ENCODE assay signal across 33 cellular contexts in the genomic region with DNA sequence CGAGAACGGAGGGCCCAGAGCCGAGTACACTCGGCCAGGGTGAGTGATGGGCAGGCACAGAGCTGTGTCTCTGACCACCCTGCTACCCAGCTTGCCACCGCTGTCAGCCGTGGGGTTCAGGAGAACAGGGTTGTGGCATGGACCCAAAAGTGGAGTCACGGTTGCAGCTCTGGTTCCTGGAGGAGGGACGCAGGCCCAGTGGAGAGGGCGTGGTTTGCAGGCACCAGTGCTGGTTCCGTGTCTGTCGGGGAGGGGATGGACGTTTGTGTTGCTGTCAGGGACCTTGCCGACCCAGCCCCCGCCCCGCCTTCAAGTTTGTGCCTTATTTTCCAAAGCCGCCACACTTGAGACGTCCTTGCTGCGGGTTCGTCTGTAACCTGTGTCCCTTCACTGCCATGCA. TPM values are rescaled to one million over a fixed set of nuclear protein-coding genes. Genes with fewer than 3 reads are reported as not detected.
DNase-seq lines count a peak whose midpoint lies in the region; ATAC-seq lines count a peak whose summit lies in the region.
"Had no signal": no experiment of that assay in that cellular context is flagged by ENCODE, and none has a peak within 500 bp of the region (broad histone marks: within the 10 kb centered on the region; RNA-seq: fewer than 3 reads in every experiment).

No MANE protein-coding gene starts in this region.

- peaks cover 9% of the 10 kb centered on the region for H3K36me3 Mint-ChIP-seq in T-cell
- H3K36me3 Mint-ChIP-seq: IgD-negative memory B cell, natural killer cell had no signal

- H3K36me3 ChIP-seq in mesendoderm (ENCODE audit: control insufficient read depth, insufficient read depth, low read length) (no peaks in the 10 kb centered on the region), stomach smooth muscle (ENCODE audit: control insufficient read depth in 2 of 2, insufficient read depth in 2 of 2, low read length in 2 of 2) (peaks cover 5 to 6% of the 10 kb centered on the region in 2 donors)
- H3K36me3 ChIP-seq: adrenal gland, gastrocnemius medialis, ovary had no signal

- POLR2A ChIA-PET in T-cell (lab: Charles Lee), result no interaction called here

- H3K18ac ChIP-seq in mesendoderm (ENCODE audit: low read length), result no peak overlapping the region

- H3K4me2 ChIP-seq in mesendoderm (ENCODE audit: low read length), result no peak overlapping the region
- H3K4me2 ChIP-seq: A549, PC-9 had no signal

- CTCF ChIA-PET in T-cell (lab: Charles Lee), result no interaction called here

- no peak overlapping the region for H2BK5ac ChIP-seq in mesendoderm (ENCODE audit: low read length)

- peaks cover 62 to 76% (median 69%) of the 10 kb centered on the region in 3 donors for H3K4me1 Mint-ChIP-seq in T-cell

- H3K4ac ChIP-seq in mesendoderm (ENCODE audit: low read depth, low read length), result no peak overlapping the region

- H3K4me3 Mint-ChIP-seq in T-cell, result peak overlapping the region in 2 of 3 donors; percentile 28 to 65
- H3K4me3 Mint-ChIP-seq: brain; IgD-negative memory B cell; memory B cell; natural killer cell; stimulated activated memory B cell treated with anti-CD40 and anti-IgM and Interleukin-4, amounts not matched to agents 10 μg/mL and 1 μg/mL and 100 μg/mL, for 72 hours had no signal

- no peak overlapping the region for H4K5ac ChIP-seq in mesendoderm (ENCODE audit: low read length)

- peak overlapping the region; percentile 55 to 77 for H3K27ac Mint-ChIP-seq in T-cell
- H3K27ac Mint-ChIP-seq: memory B cell; natural killer cell; stimulated activated memory B cell treated with anti-CD40 and anti-IgM and Interleukin-4, amounts not matched to agents 10 μg/mL and 1 μg/mL and 100 μg/mL, for 72 hours had no signal

- no peak overlapping the region for H4K8ac ChIP-seq in mesendoderm (ENCODE audit: low read depth, low read length)

- intact Hi-C loops in Right ventricle myocardium inferior (cut with DNase I) (no loop called here), left ventricle myocardium superior (cut with micrococcal nuclease) (no loop called here)

- no peak overlapping the region for H2BK15ac ChIP-seq in mesendoderm (replicated peaks; ENCODE audit: low read depth)

- no peak overlapping the region for H2BK120ac ChIP-seq in mesendoderm (ENCODE audit: low read depth, low read length)

- H3K23ac ChIP-seq in mesendoderm (ENCODE audit: low read length), result no peak overlapping the region

- H3K4me3 ChIP-seq in mesendoderm (ENCODE audit: low read length) (no peak overlapping the region), stomach smooth muscle (ENCODE audit: low read length in 2 of 2) (peak overlapping the region in 1 of 2 donors; percentile 22)
- H3K4me3 ChIP-seq: A549, adrenal gland, gastrocnemius medialis, ovary, PC-9 had no signal

- H3K9ac ChIP-seq in mesendoderm (ENCODE audit: low read length) (no peak overlapping the region), stomach smooth muscle (ENCODE audit: low read length in 2 of 2) (no peak overlapping the region)

- H2AK5ac ChIP-seq in mesendoderm (ENCODE audit: low read length), result no peak overlapping the region

- peaks cover 2% of the 10 kb centered on the region for H3K79me1 ChIP-seq in mesendoderm (ENCODE audit: low read length)

- H3K9me3 Mint-ChIP-seq in T-cell, result no peaks in the 10 kb centered on the region
- H3K9me3 Mint-ChIP-seq: IgD-negative memory B cell; memory B cell; natural killer cell; stimulated activated memory B cell treated with anti-CD40 and anti-IgM and Interleukin-4, amounts not matched to agents 10 μg/mL and 1 μg/mL and 100 μg/mL, for 72 hours had no signal

- DNase-seq in Right ventricle myocardium inferior (ENCODE audit: missing footprints), result peak; percentile 43
- no peak for DNase-seq in left ventricle myocardium superior
- DNase-seq in T-cell, result no peak
- DNase-seq in mesendoderm, result no peak
- no peak for DNase-seq in HuH-7 (ENCODE audit: low spot score)
- no peak for DNase-seq in activated effector memory CD4-positive, alpha-beta T cell treated with Interleukin-2 at 50 U/mL for 16 hours
- DNase-seq: activated CD4-positive, alpha-beta T cell treated with anti-CD3 and anti-CD28 coated beads, Interleukin-2, amount 50 U/mL, for 4 hours; activated CD4-positive, CD25-positive, alpha-beta regulatory T cell; activated CD8-positive, alpha-beta memory T cell treated with anti-CD3 and anti-CD28 coated beads, Interleukin-2, amount 50 U/mL, for 48 hours; activated gamma-delta T cell; AML-193; dorsolateral prefrontal cortex; gastrocnemius medialis; hippocampal formation; natural killer cell; NCI-H1092; NCI-H187; NCI-H2171; NCI-H524 treated with DMSO at 0.1 percent for 48 hours; NK-92 treated with Interleukin-12 subunit alpha and Interleukin-12 subunit beta, amount 100 ng/mL, for 24 hours; ovary; PC-9; retina; SIG-M5; SW 1271 had no signal

- no peaks in the 10 kb centered on the region for H3K4me1 ChIP-seq in mesendoderm (ENCODE audit: control insufficient read depth, low read depth, low read length)
- peaks cover 45% of the 10 kb centered on the region for H3K4me1 ChIP-seq in stomach smooth muscle (ENCODE audit: control insufficient read depth, insufficient read depth, low read length)

- no peak overlapping the region for H3K56ac ChIP-seq in mesendoderm (ENCODE audit: low read length)

- H3K27ac ChIP-seq in mesendoderm (ENCODE audit: low read depth, low read length) (peak overlapping the region; percentile 4), stomach smooth muscle (ENCODE audit: low read length) (peak overlapping the region; percentile 60)
- H3K27ac ChIP-seq: adrenal gland, gastrocnemius medialis, ovary, PC-9 had no signal

- no CpG with 5 or more reads among the region's 19 CpGs for WGBS in mesendoderm (ENCODE audit: extremely low coverage, insufficient coverage, low lambda C conversion rate)

- no peaks in the 10 kb centered on the region for H3K27me3 Mint-ChIP-seq in T-cell
- H3K27me3 Mint-ChIP-seq: brain; IgD-negative memory B cell; memory B cell; stimulated activated memory B cell treated with anti-CD40 and anti-IgM and Interleukin-4, amounts not matched to agents 10 μg/mL and 1 μg/mL and 100 μg/mL, for 72 hours had no signal

- ATAC-seq in Right ventricle myocardium inferior (no peak), left ventricle myocardium superior (no peak), T-cell (replicated peaks in 1 of 4) (no peak), HG03280 (IDR thresholded peaks at IDR 0.05; ENCODE audit: unreplicated experiment) (no peak)
- ATAC-seq: A549; gastrocnemius medialis; natural killer cell; stimulated activated memory B cell treated with anti-CD40 and anti-IgM and Interleukin-4, amounts not matched to agents 10 μg/mL and 1 μg/mL and 100 μg/mL, for 72 hours had no signal

- no peaks in the 10 kb centered on the region for H3K9me3 ChIP-seq in stomach smooth muscle (ENCODE audit: control insufficient read depth in 2 of 2, low read length in 2 of 2)
- H3K9me3 ChIP-seq: A549, adrenal gland, gastrocnemius medialis, ovary had no signal

- no peaks in the 10 kb centered on the region for H3K27me3 ChIP-seq in mesendoderm (ENCODE audit: insufficient read depth, low read length, poor library complexity)
- H3K27me3 ChIP-seq in stomach smooth muscle (ENCODE audit: control insufficient read depth in 1 of 2, insufficient read depth in 2 of 2, low read length in 2 of 2), result no peaks in the 10 kb centered on the region
- H3K27me3 ChIP-seq: adrenal gland, dorsolateral prefrontal cortex, gastrocnemius medialis, ovary had no signal

- H3K79me2 ChIP-seq in mesendoderm (ENCODE audit: control insufficient read depth, insufficient read depth, low read length), result no peaks in the 10 kb centered on the region

RNA-seq across cellular contexts. Expression of a gene that starts 45.1 kb away (rescaled TPM):
- total RNA-seq in Right ventricle myocardium inferior (14.4 TPM), left ventricle myocardium superior (10.5 TPM), T-cell (100 to 1,000 TPM in 4 of 5 donors, 10 to 100 TPM in 1; 93.6 to 126 (median 110) TPM)
- 12.6 TPM for polyA plus RNA-seq in mesendoderm (2013, experiment 1 of 2)
- 13.0 TPM for polyA plus RNA-seq in mesendoderm (2013, experiment 2 of 2)

RNA-seq across cellular contexts. Expression of a gene that starts 48.2 kb away (rescaled TPM):
- total RNA-seq in Right ventricle myocardium inferior (16.8 TPM), left ventricle myocardium superior (17.7 TPM), T-cell (10 to 100 TPM; 63.9 to 79.7 (median 74.2) TPM)
- polyA plus RNA-seq in mesendoderm (2013, experiment 1 of 2), result 4.5 TPM
- polyA plus RNA-seq in mesendoderm (2013, experiment 2 of 2), result 4.1 TPM
